ENCODE assay signal across 7 cellular contexts in the genomic region with DNA sequence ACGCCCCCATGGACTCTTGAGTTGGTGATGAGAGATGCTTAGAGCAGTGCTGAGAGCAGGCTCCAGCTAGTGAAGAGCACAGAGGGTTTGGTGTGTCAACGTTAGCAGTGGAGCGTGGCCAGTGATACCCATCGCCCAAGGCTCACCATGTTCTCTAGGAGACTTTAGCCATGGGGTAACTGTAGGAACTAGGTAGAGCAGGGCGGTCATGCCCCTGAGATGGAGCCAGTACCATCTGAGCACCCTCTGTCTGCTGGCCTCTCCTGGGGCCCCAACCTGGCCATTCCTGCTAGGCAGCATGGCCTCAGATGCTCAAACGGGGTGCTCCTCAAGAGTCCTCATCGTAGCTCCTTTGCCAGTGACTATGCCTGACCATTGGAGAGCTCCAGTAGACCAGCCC.
"Had no signal": no experiment of that assay in that cellular context is flagged by ENCODE, and none has a peak within 500 bp of the region (broad histone marks: within the 10 kb centered on the region; RNA-seq: fewer than 3 reads in every experiment).

No MANE protein-coding gene starts in this region.

- FAIRE-seq: HTR-8/SVneo had no signal

- H3K4me2 ChIP-seq: GM23338 had no signal

- H2AFZ ChIP-seq: GM23338 had no signal

- H3K4me3 ChIP-seq: GM23338, HAP-1 had no signal

- DNase-seq: H7, HFFc6, IMR-90 had no signal

- H3K27ac Mint-ChIP-seq: GM23338, HFFc6 had no signal

- H3K36me3 ChIP-seq: HAP-1 had no signal

- H3K4me1 Mint-ChIP-seq: GM23338 had no signal

- ATAC-seq: GM23338, HCT116 had no signal

- H3K4me1 ChIP-seq: HAP-1 had no signal

- H3K4me3 Mint-ChIP-seq: GM23338, HFFc6 had no signal
